In genomic region chr1:30887485-30888315, GRCh38 we compare ENCODE assay signal across 11 cellular contexts. TPM values are rescaled to one million over a fixed set of nuclear protein-coding genes. Genes with fewer than 3 reads are reported as not detected.
A peak's percentile ranks its signal among the peaks of the same experiment; 100 is the strongest.
DNase-seq lines count a peak whose midpoint lies in the region; ATAC-seq and TF ChIP-seq lines count a peak whose summit lies in the region.
"Had no signal": no experiment of that assay in that cellular context is flagged by ENCODE, and none has a peak within 500 bp of the region (broad histone marks: within the 10 kb centered on the region; RNA-seq: fewer than 3 reads in every experiment).

No MANE protein-coding gene starts in this region.

- H3K4me1 ChIP-seq in trophoblast cell (ENCODE audit: control insufficient read depth in 1 of 2, insufficient read depth in 2 of 2, low read length in 2 of 2) = peaks cover 25 to 30% of the 10 kb centered on the region in 2 experiments

- peak overlapping the region; percentile 82 for H2AK5ac ChIP-seq in trophoblast cell (ENCODE audit: low read length)

- peak; percentile 49 for DNase-seq in DMS53 treated with DMSO at 0.1 percent for 48 hours (lab: John Stamatoyannopoulos, UW; ENCODE audit: unreplicated experiment)
- no peak for DNase-seq in RWPE1 (ENCODE audit: low spot score)
- peak; percentile 26 for DNase-seq in fibroblast of peridontal ligament (ENCODE audit: extremely low read depth)
- DNase-seq in trophoblast cell = no peak
- no peak for DNase-seq in MG63
- no peak for DNase-seq in NOMO-1 treated with dmso at 0.1 percent for 144 hours (lab: John Stamatoyannopoulos, UW; ENCODE audit: unreplicated experiment)
- DNase-seq: activated CD4-positive, alpha-beta memory T cell treated with anti-CD3 and anti-CD28 coated beads for 36 hours; DND-41 had no signal

- H3K79me2 ChIP-seq in trophoblast cell (ENCODE audit: control insufficient read depth, insufficient read depth, low read length, poor library complexity) = peaks cover 6% of the 10 kb centered on the region

- H3K36me3 ChIP-seq in trophoblast cell (ENCODE audit: control insufficient read depth in 1 of 2, insufficient read depth in 2 of 2, low read length in 2 of 2) = no peaks in the 10 kb centered on the region
- H3K36me3 ChIP-seq in MG63 = no peaks in the 10 kb centered on the region

- no peaks in the 10 kb centered on the region for H3K27me3 ChIP-seq in trophoblast cell (ENCODE audit: insufficient read depth, low read length)
- no peaks in the 10 kb centered on the region for H3K27me3 ChIP-seq in MG63

- CTCF ChIA-PET in RWPE1 (lab: Yijun Ruan, JAX) = interaction anchor here (0.5 kb wide), 1 partner anchor 23 kb away, joined by 3 read pairs; no protein-coding TSS in a partner anchor

- H2BK5ac ChIP-seq in trophoblast cell (ENCODE audit: low read depth, low read length, poor library complexity) = peak overlapping the region; percentile 90

- H2BK120ac ChIP-seq in trophoblast cell (ENCODE audit: insufficient read depth, low read length, poor library complexity) = peak overlapping the region; percentile 82

- H3K18ac ChIP-seq in trophoblast cell (ENCODE audit: low read length) = peak overlapping the region; percentile 79

- H4K91ac ChIP-seq in trophoblast cell (ENCODE audit: low read depth, low read length) = peak overlapping the region; percentile 89

- ATAC-seq in GM18511 (IDR thresholded peaks at IDR 0.05; ENCODE audit: unreplicated experiment) (no peak), HG03520 (IDR thresholded peaks at IDR 0.05; ENCODE audit: unreplicated experiment) (no peak)

- peak overlapping the region; percentile 63 for H2BK12ac ChIP-seq in trophoblast cell (ENCODE audit: low read length)

- peak overlapping the region; percentile 31 for H3K4ac ChIP-seq in trophoblast cell (ENCODE audit: low read depth, low read length)

- H3K23ac ChIP-seq in trophoblast cell (ENCODE audit: low read length) = no peak overlapping the region

- H3K27ac ChIP-seq in RWPE1 (peak overlapping the region; percentile 47), trophoblast cell (ENCODE audit: low read depth, low read length) (peak overlapping the region; percentile 92)

- H3K9ac ChIP-seq in trophoblast cell (ENCODE audit: low read length) = no peak overlapping the region

- H4K8ac ChIP-seq in trophoblast cell (ENCODE audit: low read depth, low read length) = peak overlapping the region; percentile 68

- H3K4me2 ChIP-seq in trophoblast cell (ENCODE audit: low read length) = no peak overlapping the region

- POLR2A ChIA-PET in RWPE1 (lab: Yijun Ruan, JAX; ENCODE audit: low non-redundant PET) = no interaction called here

- H3K79me1 ChIP-seq in trophoblast cell (ENCODE audit: low read length) = peaks cover 24% of the 10 kb centered on the region

- H3K14ac ChIP-seq in trophoblast cell (ENCODE audit: low read length) = peak overlapping the region; percentile 81

- WGBS in trophoblast cell (ENCODE audit: extremely low coverage, insufficient coverage, insufficient read length) = no CpG with 5 or more reads among the region's 10 CpGs

- no peak overlapping the region for H3K4me3 ChIP-seq in trophoblast cell (ENCODE audit: low read depth, low read length)
- no peak overlapping the region for H3K4me3 ChIP-seq in MG63
- H3K4me3 ChIP-seq: lung had no signal

- TF ChIP-seq CTCF in RWPE1 (conservative IDR thresholded peaks at IDR 0.05; ENCODE audit: low read depth) = no peak

- H3K9me3 ChIP-seq in trophoblast cell (ENCODE audit: insufficient read depth, low read depth, low read length) (no peaks in the 10 kb centered on the region), MG63 (no peaks in the 10 kb centered on the region)

- H4K12ac ChIP-seq in trophoblast cell (ENCODE audit: low read depth, low read length) = peak overlapping the region; percentile 3

- no peak overlapping the region for H2AFZ ChIP-seq in trophoblast cell (ENCODE audit: insufficient read depth, low read length, poor library complexity)

RNA-seq across cellular contexts. Expression of gene SDC3, which starts 20.9 kb away (rescaled TPM):
- polyA plus RNA-seq in trophoblast cell (2013) = 64.9 and 65.2 TPM in 2 replicates
- total RNA-seq in MG63 (2014; rRNA removed; shearing (Covaris generic); ENCODE audit: low replicate concordance) = 12.1 and 12.3 TPM in 2 replicates

Comparison
In these comparisons a context has a peak if more than half of its experiments do, and no peak if none do; other contexts are left out.
1. DNase-seq: peak in DMS53 treated with DMSO at 0.1 percent for 48 hours (single experiment) and fibroblast of peridontal ligament (single experiment); none in RWPE1 (single experiment), trophoblast cell (0 of 2), MG63 (single experiment) and NOMO-1 treated with dmso at 0.1 percent for 144 hours (single experiment).